21 cellular contexts compared by ENCODE assay signal in genomic region chr4:133559987-133560386, GRCh38.
"Had no signal": no experiment of that assay in that cellular context is flagged by ENCODE, and none has a peak within 500 bp of the region (broad histone marks: within the 10 kb centered on the region; RNA-seq: fewer than 3 reads in every experiment).

No MANE protein-coding gene starts in this region.

- H3K4me1 Mint-ChIP-seq: activated naive CD4-positive, alpha-beta T cell treated with anti-CD3 and anti-CD28 coated beads, Interleukin-2, amount 10 ng/mL, durations not matched to agents 7 days and 5 days; activated naive CD8-positive, alpha-beta T cell treated with anti-CD3 and anti-CD28 coated beads, Interleukin-2, amount 50 U/mL, for 24 hours; memory B cell; naive thymus-derived CD4-positive, alpha-beta T cell had no signal

- H3K27me3 ChIP-seq: foreskin keratinocyte, stomach had no signal

- DNase-seq: activated CD4-positive, alpha-beta T cell treated with anti-CD3 and anti-CD28 coated beads, Interleukin-2, amount 50 U/mL, for 1 hour; activated CD4-positive, CD25-positive, alpha-beta regulatory T cell treated with anti-CD3 and anti-CD28 coated beads, Interleukin-2, amount 50 U/mL, for 72 hours; activated CD8-positive, alpha-beta memory T cell treated with anti-CD3 and anti-CD28 coated beads for 24 hours; activated CD8-positive, alpha-beta memory T cell treated with anti-CD3 and anti-CD28 coated beads, Interleukin-2, amount 50 U/mL, for 48 hours; activated effector memory CD4-positive, alpha-beta T cell treated with Interleukin-2 at 50 U/mL for 16 hours; activated naive CD4-positive, alpha-beta T cell treated with anti-CD3 and anti-CD28 coated beads, Interleukin-2, amount 10 ng/mL, durations not matched to agents 7 days and 5 days; activated naive CD8-positive, alpha-beta T cell treated with anti-CD3 and anti-CD28 coated beads, Interleukin-2, amount 50 U/mL, for 24 hours; activated T-cell treated with anti-CD3 and anti-CD28 coated beads, Interleukin-2, amount 50 U/mL, for 48 hours; anterior cingulate cortex; foreskin keratinocyte; left ventricle myocardium superior; naive thymus-derived CD4-positive, alpha-beta T cell; occipital lobe; retina; stimulated activated CD4-positive, alpha-beta T cell treated with anti-CD3 and anti-CD28 coated beads, Interleukin-12 subunit alpha, Interleukin-12 subunit beta, amount 100 ng/mL, for 4 hours; stimulated activated CD4-positive, alpha-beta T cell treated with anti-CD3 and anti-CD28 coated beads, Interleukin-2, amount 100 ng/mL, for 24 hours; stomach had no signal

- H3K4me1 ChIP-seq: foreskin keratinocyte, stomach had no signal

- H3K27me3 Mint-ChIP-seq: activated naive CD4-positive, alpha-beta T cell treated with anti-CD3 and anti-CD28 coated beads, Interleukin-2, amount 10 ng/mL, durations not matched to agents 7 days and 5 days; activated naive CD8-positive, alpha-beta T cell treated with anti-CD3 and anti-CD28 coated beads, Interleukin-2, amount 50 U/mL, for 24 hours; memory B cell; naive thymus-derived CD4-positive, alpha-beta T cell had no signal

- H3K9me3 ChIP-seq: mucosa of descending colon had no signal

- H3K27ac Mint-ChIP-seq: activated naive CD4-positive, alpha-beta T cell treated with anti-CD3 and anti-CD28 coated beads, Interleukin-2, amount 10 ng/mL, durations not matched to agents 7 days and 5 days; activated naive CD8-positive, alpha-beta T cell treated with anti-CD3 and anti-CD28 coated beads, Interleukin-2, amount 50 U/mL, for 24 hours; memory B cell; naive thymus-derived CD4-positive, alpha-beta T cell; T-helper 1 cell treated with Interleukin-12 subunit alpha and Interleukin-12 subunit beta and Interleukin-4 antibody, amounts not matched to agents 30 μg/mL and 1 μg/mL, for 36 hours had no signal

- H3K4me3 Mint-ChIP-seq: activated naive CD4-positive, alpha-beta T cell treated with anti-CD3 and anti-CD28 coated beads, Interleukin-2, amount 10 ng/mL, durations not matched to agents 7 days and 5 days; activated naive CD8-positive, alpha-beta T cell treated with anti-CD3 and anti-CD28 coated beads, Interleukin-2, amount 50 U/mL, for 24 hours; memory B cell; naive thymus-derived CD4-positive, alpha-beta T cell; T-helper 1 cell treated with Interleukin-12 subunit alpha and Interleukin-12 subunit beta and Interleukin-4 antibody, amounts not matched to agents 30 μg/mL and 1 μg/mL, for 36 hours had no signal

- ATAC-seq: activated naive CD8-positive, alpha-beta T cell treated with anti-CD3 and anti-CD28 coated beads, Interleukin-2, amount 50 U/mL, for 24 hours; foreskin keratinocyte; left ventricle myocardium superior; mucosa of descending colon; naive thymus-derived CD4-positive, alpha-beta T cell had no signal

- H3K36me3 ChIP-seq: stomach had no signal

- H3K4me3 ChIP-seq: coronary artery, mucosa of descending colon, stomach had no signal

- H3K27ac ChIP-seq: coronary artery, foreskin keratinocyte, stomach had no signal

- H3K36me3 Mint-ChIP-seq: activated naive CD4-positive, alpha-beta T cell treated with anti-CD3 and anti-CD28 coated beads, Interleukin-2, amount 10 ng/mL, durations not matched to agents 7 days and 5 days; memory B cell; naive thymus-derived CD4-positive, alpha-beta T cell had no signal
